Comparison of ENCODE assay signal across 8 cellular contexts in the genomic region with DNA sequence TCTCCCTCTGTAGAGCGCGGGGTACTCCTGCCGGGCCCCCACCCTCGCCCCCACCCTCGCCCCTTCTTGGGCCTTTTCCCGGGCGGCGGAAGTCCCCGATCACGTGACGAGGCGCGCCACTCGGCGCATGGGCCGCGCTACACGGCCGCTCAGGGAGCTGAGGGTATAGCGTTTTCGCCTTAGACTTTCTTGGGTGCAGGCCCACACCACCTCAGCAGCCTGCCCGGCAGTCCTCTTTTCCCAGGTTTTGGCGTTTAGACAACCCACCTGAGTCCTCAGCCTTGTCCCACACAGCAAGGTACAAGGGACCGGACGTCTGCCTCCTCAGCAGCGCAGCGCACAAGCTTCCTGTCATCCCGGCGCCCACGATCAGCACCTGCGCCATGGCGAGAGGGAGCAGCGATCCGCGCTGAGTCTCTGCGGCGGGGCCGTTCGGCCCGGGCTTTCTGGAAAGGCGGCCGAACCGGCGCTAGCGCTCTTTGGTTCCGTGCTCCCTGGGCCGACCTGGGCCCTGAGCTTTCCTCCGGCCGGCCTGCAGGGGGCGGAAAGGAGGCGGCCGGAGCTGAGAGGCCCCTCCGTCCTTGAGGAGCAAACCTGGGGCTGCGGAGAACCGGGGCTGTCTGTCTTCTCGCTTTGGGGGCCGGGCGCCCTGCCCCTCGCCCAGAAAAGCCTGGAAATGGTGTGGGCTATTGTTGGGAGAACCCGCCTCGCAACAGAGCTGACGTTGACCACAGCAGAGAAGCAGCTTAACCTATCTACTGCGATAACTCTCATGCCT. TPM values are rescaled to one million over a fixed set of nuclear protein-coding genes. Genes with fewer than 3 reads are reported as not detected.
DNase-seq lines count a peak whose midpoint lies in the region; ATAC-seq, FAIRE-seq and TF ChIP-seq lines count a peak whose summit lies in the region.

A gene (minus strand): TSS at position 513 of the 778 bp plus-strand sequence.

- peaks cover 4% of the 10 kb centered on the region for H3K9me3 Mint-ChIP-seq in activated T-cell treated with anti-CD3 and anti-CD28 coated beads, Interleukin-2, amount 50 U/mL, for 4 hours

- peaks cover 4% of the 10 kb centered on the region for H3K36me3 Mint-ChIP-seq in activated T-cell treated with anti-CD3 and anti-CD28 coated beads, Interleukin-2, amount 50 U/mL, for 4 hours (ENCODE audit: insufficient read depth)

- TF ChIP-seq POLR2A in GM18505 (IDR thresholded peaks at IDR 0.05; ENCODE audit: borderline replicate concordance, extremely low read depth, insufficient read depth, insufficient read length) = peak; percentile 87

- peak within 1 kb of the TSS; percentile 85 to 87 for H3K9ac ChIP-seq in mucosa of rectum (ENCODE audit: low read depth in 1 of 2, low read length in 2 of 2)

- H3K36me3 ChIP-seq in mucosa of rectum (ENCODE audit: control insufficient read depth in 2 of 2, insufficient read depth in 2 of 2, low read length in 2 of 2) = no peaks in the 10 kb centered on the region

- peak within 1 kb of the TSS; percentile 87 for H3K4me3 Mint-ChIP-seq in activated T-cell treated with anti-CD3 and anti-CD28 coated beads, Interleukin-2, amount 50 U/mL, for 4 hours

- peaks cover 11% of the 10 kb centered on the region for H3K4me1 Mint-ChIP-seq in activated T-cell treated with anti-CD3 and anti-CD28 coated beads, Interleukin-2, amount 50 U/mL, for 4 hours (ENCODE audit: low read depth)

- H3K27me3 ChIP-seq in mucosa of rectum (ENCODE audit: control insufficient read depth in 2 of 2, insufficient read depth in 2 of 2, low read length in 2 of 2) = no peaks in the 10 kb centered on the region

- peak within 1 kb of the TSS; percentile 90 to 91 for H3K4me3 ChIP-seq in mucosa of rectum (ENCODE audit: low read length in 2 of 2)

- H3K27me3 Mint-ChIP-seq in activated T-cell treated with anti-CD3 and anti-CD28 coated beads, Interleukin-2, amount 50 U/mL, for 4 hours (ENCODE audit: low read depth) = peaks cover 5% of the 10 kb centered on the region

- FAIRE-seq in RCC 7860 (lab: Jason Lieb, UNC) = no peak

- H3K4me1 ChIP-seq in mucosa of rectum (ENCODE audit: control insufficient read depth in 2 of 2, insufficient read depth in 2 of 2, low read length in 2 of 2) = peaks cover 4 to 5% of the 10 kb centered on the region in 2 donors

- DNase-seq in NCI-H510A treated with DMSO at 0.1 percent for 48 hours (lab: John Stamatoyannopoulos, UW) (peak; percentile 71), RCC 7860 (ENCODE audit: low spot score) (no peak)
- peak; percentile 56 for DNase-seq in activated T-cell treated with anti-CD3 and anti-CD28 coated beads, Interleukin-2, amount 50 U/mL, for 4 hours
- DNase-seq in stimulated activated CD8-positive, alpha-beta memory T cell treated with anti-CD3 and anti-CD28 coated beads, Interleukin-4, amount 100 ng/mL, for 1 hour (ENCODE audit: low read depth in 2 of 2, low spot score in 1 of 2) = peak; percentile 27 to 34

- H3K9me3 ChIP-seq in mucosa of rectum (ENCODE audit: control insufficient read depth in 2 of 2, low read length in 2 of 2) = no peaks in the 10 kb centered on the region

- ATAC-seq in GM18505 (IDR thresholded peaks at IDR 0.05; ENCODE audit: unreplicated experiment) (peak; percentile 81), HG02885 (IDR thresholded peaks at IDR 0.05; ENCODE audit: poor library complexity, unreplicated experiment) (peak; percentile 82), esophagus mucosa (peak; percentile 94)
- ATAC-seq in activated T-cell treated with anti-CD3 and anti-CD28 coated beads, Interleukin-2, amount 50 U/mL, for 4 hours = peak; percentile 91 to 92

- H3K27ac ChIP-seq in mucosa of rectum (ENCODE audit: low read depth in 2 of 2, low read length in 2 of 2) = peak within 1 kb of the TSS; percentile 81 to 90

RNA-seq across cellular contexts. Expression of the gene that starts here (rescaled TPM):
- total RNA-seq in activated T-cell treated with anti-CD3 and anti-CD28 coated beads, Interleukin-2, amount 50 U/mL, for 4 hours = 1 to 10 TPM; 3.4 to 5.5 (median 5.4) TPM
- total RNA-seq in esophagus mucosa = 10.0 TPM
